In the genomic region with DNA sequence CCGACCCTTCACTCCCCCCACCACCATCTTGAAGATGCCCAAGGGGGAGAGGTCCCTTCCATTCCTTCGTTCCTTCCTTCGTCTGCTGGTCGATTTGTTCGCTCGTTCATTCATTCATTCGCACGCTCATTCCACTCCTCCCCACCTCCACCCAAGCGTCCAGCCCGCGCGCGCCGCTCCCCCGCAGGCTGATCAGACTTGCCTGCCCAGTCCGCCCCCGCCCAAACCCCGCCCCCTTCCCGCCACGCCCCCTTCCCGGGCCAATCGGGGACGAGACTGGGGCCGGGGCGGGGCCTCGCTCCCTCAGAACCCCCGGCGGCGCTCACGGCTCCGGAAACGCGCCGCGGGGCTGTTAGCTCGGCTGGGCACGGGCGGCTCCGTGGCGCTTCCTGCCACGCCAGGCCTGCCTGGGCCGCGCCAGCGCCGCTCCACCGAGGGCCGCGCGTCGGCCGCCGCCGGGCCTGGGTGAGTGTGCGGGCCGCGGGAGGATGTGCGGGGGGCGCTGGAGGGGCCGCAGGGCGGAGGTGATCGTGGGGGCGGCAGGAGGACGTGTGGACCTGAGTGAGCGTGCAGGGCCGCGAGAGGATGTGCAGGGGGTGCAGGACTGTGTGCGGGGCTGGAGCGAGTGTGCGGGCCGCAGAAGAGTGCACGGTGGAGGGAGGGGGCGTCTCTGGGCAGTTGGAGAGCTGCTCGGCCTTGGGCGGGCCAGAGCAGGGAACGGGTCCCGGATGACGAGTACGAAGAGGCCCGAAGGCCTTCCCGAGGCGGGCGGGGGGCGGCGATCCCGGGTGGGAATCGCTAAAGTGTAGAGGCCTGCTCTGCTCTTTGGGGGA, we compare ENCODE assay signal across 1 cellular context.
TF ChIP-seq lines count a peak whose summit lies in the region.

A gene with protein sequence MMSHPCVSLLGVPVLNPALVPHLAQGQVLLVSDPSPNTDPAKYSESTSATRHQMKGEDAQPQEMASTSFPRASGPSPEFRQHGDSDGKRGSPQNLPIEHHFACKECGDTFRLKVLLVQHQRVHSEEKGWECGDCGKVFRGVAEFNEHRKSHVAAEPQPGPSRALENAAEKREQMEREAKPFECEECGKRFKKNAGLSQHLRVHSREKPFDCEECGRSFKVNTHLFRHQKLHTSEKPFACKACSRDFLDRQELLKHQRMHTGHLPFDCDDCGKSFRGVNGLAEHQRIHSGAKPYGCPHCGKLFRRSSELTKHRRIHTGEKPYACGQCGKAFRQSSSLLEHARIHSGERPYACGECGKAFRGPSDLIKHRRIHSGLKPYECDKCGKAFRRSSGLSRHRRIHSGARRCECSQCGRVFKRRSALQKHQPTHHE (plus strand): TSS at position 333 of the 833 bp plus-strand sequence. CDS start 2,527 bp downstream, outside the sequence.

TF ChIP-seq in K562, 482 proteins besides CTCF, POLR2A, EP300 and RAD21 (continued from another document and continues in another):
- TF ChIP-seq, protein P1, sequence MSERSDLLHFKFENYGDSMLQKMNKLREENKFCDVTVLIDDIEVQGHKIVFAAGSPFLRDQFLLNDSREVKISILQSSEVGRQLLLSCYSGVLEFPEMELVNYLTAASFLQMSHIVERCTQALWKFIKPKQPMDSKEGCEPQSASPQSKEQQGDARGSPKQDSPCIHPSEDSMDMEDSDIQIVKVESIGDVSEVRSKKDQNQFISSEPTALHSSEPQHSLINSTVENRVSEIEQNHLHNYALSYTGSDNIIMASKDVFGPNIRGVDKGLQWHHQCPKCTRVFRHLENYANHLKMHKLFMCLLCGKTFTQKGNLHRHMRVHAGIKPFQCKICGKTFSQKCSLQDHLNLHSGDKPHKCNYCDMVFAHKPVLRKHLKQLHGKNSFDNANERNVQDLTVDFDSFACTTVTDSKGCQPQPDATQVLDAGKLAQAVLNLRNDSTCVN (CRISPR knock-in tag; IDR thresholded peaks at IDR 0.05) = no peak
- TF ChIP-seq ZFP1 (CRISPR knock-in tag; IDR thresholded peaks at IDR 0.05) (no peak), ZNF507 (tag; conservative IDR thresholded peaks at IDR 0.05) (no peak), TEAD2 (tag; IDR thresholded peaks at IDR 0.05) (no peak), CHD4 (IDR thresholded peaks at IDR 0.05; ENCODE audit: insufficient read depth, insufficient replicate concordance, low read depth, low read length, poor library complexity, severe bottlenecking) (no peak), RBM34 (IDR thresholded peaks at IDR 0.05; ENCODE audit: borderline replicate concordance, insufficient read depth, low read length) (no peak), ZNF23 (CRISPR knock-in tag; IDR thresholded peaks at IDR 0.05) (no peak), TCF3 (CRISPR knock-in tag; IDR thresholded peaks at IDR 0.05) (no peak), CTBP1 (IDR thresholded peaks at IDR 0.05; ENCODE audit: borderline replicate concordance) (peak; percentile 34; the same call in 1 of the 2 replicates), MXI1 (IDR thresholded peaks at IDR 0.05; ENCODE audit: low read depth, low read length) (no peak), KAT2B (IDR thresholded peaks at IDR 0.05; ENCODE audit: low read depth, low read length) (no peak), ARHGAP35 (IDR thresholded peaks at IDR 0.05; ENCODE audit: partially characterized antibody) (no peak), PCBP1 (IDR thresholded peaks at IDR 0.05; ENCODE audit: low read depth, low read length, poor library complexity, severe bottlenecking) (no peak), ZFX (CRISPR knock-in tag; IDR thresholded peaks at IDR 0.05) (peak; percentile 81), BCOR (IDR thresholded peaks at IDR 0.05) (no peak), NCOA6 (IDR thresholded peaks at IDR 0.05) (no peak), RFX5 (IDR thresholded peaks at IDR 0.05; ENCODE audit: low read depth, low read length) (no peak), POLR2G (IDR thresholded peaks at IDR 0.05; ENCODE audit: low read depth, low read length) (peak; percentile 91), RBFOX2 (IDR thresholded peaks at IDR 0.05; ENCODE audit: low read depth, low read length) (peak; percentile 81), TAF9B (IDR thresholded peaks at IDR 0.05; ENCODE audit: partially characterized antibody) (no peak), SMARCA5 (IDR thresholded peaks at IDR 0.05) (no peak), MEF2D (tag; conservative IDR thresholded peaks at IDR 0.05; ENCODE audit: low read depth) (no peak), PYGO2 (tag; IDR thresholded peaks at IDR 0.05) (no peak), RNF2 (IDR thresholded peaks at IDR 0.05) (no peak), GABPA (tag; conservative IDR thresholded peaks at IDR 0.05; ENCODE audit: low read depth) (peak; percentile 77), ZNF445 (CRISPR knock-in tag; IDR thresholded peaks at IDR 0.05; ENCODE audit: low read depth) (no peak), TGIF2 (CRISPR knock-in tag; IDR thresholded peaks at IDR 0.05) (no peak), ZNF79 (CRISPR knock-in tag; IDR thresholded peaks at IDR 0.05; ENCODE audit: low read depth) (no peak), RBM25 (IDR thresholded peaks at IDR 0.05; ENCODE audit: low read depth, low read length, severe bottlenecking) (peak; percentile 28), PHF21A (IDR thresholded peaks at IDR 0.05; ENCODE audit: borderline replicate concordance, low read depth) (no peak), SMAD2 (IDR thresholded peaks at IDR 0.05; ENCODE audit: low read depth, low read length) (no peak), ELF4 (CRISPR knock-in tag; IDR thresholded peaks at IDR 0.05) (no peak)
- TF ChIP-seq, protein P2, sequence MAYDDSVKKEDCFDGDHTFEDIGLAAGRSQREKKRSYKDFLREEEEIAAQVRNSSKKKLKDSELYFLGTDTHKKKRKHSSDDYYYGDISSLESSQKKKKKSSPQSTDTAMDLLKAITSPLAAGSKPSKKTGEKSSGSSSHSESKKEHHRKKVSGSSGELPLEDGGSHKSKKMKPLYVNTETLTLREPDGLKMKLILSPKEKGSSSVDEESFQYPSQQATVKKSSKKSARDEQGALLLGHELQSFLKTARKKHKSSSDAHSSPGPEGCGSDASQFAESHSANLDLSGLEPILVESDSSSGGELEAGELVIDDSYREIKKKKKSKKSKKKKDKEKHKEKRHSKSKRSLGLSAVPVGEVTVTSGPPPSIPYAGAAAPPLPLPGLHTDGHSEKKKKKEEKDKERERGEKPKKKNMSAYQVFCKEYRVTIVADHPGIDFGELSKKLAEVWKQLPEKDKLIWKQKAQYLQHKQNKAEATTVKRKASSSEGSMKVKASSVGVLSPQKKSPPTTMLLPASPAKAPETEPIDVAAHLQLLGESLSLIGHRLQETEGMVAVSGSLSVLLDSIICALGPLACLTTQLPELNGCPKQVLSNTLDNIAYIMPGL (CRISPR knock-in tag; IDR thresholded peaks at IDR 0.05) = no peak
- TF ChIP-seq, protein P3, sequence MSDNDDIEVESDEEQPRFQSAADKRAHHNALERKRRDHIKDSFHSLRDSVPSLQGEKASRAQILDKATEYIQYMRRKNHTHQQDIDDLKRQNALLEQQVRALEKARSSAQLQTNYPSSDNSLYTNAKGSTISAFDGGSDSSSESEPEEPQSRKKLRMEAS (CRISPR knock-in tag; IDR thresholded peaks at IDR 0.05) = no peak
- TF ChIP-seq, protein P4, sequence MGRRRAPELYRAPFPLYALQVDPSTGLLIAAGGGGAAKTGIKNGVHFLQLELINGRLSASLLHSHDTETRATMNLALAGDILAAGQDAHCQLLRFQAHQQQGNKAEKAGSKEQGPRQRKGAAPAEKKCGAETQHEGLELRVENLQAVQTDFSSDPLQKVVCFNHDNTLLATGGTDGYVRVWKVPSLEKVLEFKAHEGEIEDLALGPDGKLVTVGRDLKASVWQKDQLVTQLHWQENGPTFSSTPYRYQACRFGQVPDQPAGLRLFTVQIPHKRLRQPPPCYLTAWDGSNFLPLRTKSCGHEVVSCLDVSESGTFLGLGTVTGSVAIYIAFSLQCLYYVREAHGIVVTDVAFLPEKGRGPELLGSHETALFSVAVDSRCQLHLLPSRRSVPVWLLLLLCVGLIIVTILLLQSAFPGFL (CRISPR knock-in tag; IDR thresholded peaks at IDR 0.05) = no peak
- TF ChIP-seq, protein P5, sequence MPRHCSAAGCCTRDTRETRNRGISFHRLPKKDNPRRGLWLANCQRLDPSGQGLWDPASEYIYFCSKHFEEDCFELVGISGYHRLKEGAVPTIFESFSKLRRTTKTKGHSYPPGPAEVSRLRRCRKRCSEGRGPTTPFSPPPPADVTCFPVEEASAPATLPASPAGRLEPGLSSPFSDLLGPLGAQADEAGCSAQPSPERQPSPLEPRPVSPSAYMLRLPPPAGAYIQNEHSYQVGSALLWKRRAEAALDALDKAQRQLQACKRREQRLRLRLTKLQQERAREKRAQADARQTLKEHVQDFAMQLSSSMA (CRISPR knock-in tag; IDR thresholded peaks at IDR 0.05) = no peak
- TF ChIP-seq, protein P6, sequence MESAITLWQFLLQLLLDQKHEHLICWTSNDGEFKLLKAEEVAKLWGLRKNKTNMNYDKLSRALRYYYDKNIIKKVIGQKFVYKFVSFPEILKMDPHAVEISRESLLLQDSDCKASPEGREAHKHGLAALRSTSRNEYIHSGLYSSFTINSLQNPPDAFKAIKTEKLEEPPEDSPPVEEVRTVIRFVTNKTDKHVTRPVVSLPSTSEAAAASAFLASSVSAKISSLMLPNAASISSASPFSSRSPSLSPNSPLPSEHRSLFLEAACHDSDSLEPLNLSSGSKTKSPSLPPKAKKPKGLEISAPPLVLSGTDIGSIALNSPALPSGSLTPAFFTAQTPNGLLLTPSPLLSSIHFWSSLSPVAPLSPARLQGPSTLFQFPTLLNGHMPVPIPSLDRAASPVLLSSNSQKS (CRISPR knock-in tag; IDR thresholded peaks at IDR 0.05) = no peak
- TF ChIP-seq, protein P7, sequence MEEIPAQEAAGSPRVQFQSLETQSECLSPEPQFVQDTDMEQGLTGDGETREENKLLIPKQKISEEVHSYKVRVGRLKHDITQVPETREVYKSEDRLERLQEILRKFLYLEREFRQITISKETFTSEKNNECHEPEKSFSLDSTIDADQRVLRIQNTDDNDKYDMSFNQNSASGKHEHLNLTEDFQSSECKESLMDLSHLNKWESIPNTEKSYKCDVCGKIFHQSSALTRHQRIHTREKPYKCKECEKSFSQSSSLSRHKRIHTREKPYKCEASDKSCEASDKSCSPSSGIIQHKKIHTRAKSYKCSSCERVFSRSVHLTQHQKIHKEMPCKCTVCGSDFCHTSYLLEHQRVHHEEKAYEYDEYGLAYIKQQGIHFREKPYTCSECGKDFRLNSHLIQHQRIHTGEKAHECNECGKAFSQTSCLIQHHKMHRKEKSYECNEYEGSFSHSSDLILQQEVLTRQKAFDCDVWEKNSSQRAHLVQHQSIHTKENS (CRISPR knock-in tag; IDR thresholded peaks at IDR 0.05) = no peak
- TF ChIP-seq, protein P8, sequence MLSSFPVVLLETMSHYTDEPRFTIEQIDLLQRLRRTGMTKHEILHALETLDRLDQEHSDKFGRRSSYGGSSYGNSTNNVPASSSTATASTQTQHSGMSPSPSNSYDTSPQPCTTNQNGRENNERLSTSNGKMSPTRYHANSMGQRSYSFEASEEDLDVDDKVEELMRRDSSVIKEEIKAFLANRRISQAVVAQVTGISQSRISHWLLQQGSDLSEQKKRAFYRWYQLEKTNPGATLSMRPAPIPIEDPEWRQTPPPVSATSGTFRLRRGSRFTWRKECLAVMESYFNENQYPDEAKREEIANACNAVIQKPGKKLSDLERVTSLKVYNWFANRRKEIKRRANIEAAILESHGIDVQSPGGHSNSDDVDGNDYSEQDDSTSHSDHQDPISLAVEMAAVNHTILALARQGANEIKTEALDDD (IDR thresholded peaks at IDR 0.05) = no peak
- TF ChIP-seq, protein P9, sequence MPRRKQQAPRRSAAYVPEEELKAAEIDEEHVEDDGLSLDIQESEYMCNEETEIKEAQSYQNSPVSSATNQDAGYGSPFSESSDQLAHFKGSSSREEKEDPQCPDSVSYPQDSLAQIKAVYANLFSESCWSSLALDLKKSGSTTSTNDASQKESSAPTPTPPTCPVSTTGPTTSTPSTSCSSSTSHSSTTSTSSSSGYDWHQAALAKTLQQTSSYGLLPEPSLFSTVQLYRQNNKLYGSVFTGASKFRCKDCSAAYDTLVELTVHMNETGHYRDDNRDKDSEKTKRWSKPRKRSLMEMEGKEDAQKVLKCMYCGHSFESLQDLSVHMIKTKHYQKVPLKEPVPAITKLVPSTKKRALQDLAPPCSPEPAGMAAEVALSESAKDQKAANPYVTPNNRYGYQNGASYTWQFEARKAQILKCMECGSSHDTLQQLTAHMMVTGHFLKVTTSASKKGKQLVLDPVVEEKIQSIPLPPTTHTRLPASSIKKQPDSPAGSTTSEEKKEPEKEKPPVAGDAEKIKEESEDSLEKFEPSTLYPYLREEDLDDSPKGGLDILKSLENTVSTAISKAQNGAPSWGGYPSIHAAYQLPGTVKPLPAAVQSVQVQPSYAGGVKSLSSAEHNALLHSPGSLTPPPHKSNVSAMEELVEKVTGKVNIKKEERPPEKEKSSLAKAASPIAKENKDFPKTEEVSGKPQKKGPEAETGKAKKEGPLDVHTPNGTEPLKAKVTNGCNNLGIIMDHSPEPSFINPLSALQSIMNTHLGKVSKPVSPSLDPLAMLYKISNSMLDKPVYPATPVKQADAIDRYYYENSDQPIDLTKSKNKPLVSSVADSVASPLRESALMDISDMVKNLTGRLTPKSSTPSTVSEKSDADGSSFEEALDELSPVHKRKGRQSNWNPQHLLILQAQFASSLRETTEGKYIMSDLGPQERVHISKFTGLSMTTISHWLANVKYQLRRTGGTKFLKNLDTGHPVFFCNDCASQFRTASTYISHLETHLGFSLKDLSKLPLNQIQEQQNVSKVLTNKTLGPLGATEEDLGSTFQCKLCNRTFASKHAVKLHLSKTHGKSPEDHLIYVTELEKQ (CRISPR knock-in tag; IDR thresholded peaks at IDR 0.05) = no peak
- TF ChIP-seq, protein P10, sequence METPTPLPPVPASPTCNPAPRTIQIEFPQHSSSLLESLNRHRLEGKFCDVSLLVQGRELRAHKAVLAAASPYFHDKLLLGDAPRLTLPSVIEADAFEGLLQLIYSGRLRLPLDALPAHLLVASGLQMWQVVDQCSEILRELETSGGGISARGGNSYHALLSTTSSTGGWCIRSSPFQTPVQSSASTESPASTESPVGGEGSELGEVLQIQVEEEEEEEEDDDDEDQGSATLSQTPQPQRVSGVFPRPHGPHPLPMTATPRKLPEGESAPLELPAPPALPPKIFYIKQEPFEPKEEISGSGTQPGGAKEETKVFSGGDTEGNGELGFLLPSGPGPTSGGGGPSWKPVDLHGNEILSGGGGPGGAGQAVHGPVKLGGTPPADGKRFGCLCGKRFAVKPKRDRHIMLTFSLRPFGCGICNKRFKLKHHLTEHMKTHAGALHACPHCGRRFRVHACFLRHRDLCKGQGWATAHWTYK (CRISPR knock-in tag; IDR thresholded peaks at IDR 0.05) = peak; percentile 51; the same call in 1 of the 2 replicates
